ENCODE assay signal across 1 cellular context in the genomic region with DNA sequence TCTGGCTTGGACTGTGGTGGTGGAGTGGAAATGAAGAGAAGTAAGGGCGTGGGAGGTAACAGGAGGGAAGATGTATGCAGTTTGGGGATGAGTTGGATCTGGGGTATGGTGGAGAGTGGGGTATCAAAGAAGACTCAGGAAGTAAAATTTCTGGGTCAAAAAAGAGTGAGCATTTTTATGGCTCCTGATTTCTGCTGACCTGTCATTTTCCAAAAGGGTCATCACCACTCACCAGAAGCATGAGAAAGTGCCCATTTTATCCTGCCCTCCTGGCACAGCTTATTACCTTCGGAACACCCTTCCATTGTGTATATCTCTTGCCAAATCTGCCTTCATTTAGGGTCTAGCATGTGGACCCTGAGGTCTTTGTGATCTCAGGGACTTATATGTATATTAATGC.
TF ChIP-seq lines count a peak whose summit lies in the region.

No MANE protein-coding gene starts in this region.

TF ChIP-seq in HepG2, 621 proteins besides CTCF, POLR2A, EP300 and RAD21:
- TF ChIP-seq, protein P1, sequence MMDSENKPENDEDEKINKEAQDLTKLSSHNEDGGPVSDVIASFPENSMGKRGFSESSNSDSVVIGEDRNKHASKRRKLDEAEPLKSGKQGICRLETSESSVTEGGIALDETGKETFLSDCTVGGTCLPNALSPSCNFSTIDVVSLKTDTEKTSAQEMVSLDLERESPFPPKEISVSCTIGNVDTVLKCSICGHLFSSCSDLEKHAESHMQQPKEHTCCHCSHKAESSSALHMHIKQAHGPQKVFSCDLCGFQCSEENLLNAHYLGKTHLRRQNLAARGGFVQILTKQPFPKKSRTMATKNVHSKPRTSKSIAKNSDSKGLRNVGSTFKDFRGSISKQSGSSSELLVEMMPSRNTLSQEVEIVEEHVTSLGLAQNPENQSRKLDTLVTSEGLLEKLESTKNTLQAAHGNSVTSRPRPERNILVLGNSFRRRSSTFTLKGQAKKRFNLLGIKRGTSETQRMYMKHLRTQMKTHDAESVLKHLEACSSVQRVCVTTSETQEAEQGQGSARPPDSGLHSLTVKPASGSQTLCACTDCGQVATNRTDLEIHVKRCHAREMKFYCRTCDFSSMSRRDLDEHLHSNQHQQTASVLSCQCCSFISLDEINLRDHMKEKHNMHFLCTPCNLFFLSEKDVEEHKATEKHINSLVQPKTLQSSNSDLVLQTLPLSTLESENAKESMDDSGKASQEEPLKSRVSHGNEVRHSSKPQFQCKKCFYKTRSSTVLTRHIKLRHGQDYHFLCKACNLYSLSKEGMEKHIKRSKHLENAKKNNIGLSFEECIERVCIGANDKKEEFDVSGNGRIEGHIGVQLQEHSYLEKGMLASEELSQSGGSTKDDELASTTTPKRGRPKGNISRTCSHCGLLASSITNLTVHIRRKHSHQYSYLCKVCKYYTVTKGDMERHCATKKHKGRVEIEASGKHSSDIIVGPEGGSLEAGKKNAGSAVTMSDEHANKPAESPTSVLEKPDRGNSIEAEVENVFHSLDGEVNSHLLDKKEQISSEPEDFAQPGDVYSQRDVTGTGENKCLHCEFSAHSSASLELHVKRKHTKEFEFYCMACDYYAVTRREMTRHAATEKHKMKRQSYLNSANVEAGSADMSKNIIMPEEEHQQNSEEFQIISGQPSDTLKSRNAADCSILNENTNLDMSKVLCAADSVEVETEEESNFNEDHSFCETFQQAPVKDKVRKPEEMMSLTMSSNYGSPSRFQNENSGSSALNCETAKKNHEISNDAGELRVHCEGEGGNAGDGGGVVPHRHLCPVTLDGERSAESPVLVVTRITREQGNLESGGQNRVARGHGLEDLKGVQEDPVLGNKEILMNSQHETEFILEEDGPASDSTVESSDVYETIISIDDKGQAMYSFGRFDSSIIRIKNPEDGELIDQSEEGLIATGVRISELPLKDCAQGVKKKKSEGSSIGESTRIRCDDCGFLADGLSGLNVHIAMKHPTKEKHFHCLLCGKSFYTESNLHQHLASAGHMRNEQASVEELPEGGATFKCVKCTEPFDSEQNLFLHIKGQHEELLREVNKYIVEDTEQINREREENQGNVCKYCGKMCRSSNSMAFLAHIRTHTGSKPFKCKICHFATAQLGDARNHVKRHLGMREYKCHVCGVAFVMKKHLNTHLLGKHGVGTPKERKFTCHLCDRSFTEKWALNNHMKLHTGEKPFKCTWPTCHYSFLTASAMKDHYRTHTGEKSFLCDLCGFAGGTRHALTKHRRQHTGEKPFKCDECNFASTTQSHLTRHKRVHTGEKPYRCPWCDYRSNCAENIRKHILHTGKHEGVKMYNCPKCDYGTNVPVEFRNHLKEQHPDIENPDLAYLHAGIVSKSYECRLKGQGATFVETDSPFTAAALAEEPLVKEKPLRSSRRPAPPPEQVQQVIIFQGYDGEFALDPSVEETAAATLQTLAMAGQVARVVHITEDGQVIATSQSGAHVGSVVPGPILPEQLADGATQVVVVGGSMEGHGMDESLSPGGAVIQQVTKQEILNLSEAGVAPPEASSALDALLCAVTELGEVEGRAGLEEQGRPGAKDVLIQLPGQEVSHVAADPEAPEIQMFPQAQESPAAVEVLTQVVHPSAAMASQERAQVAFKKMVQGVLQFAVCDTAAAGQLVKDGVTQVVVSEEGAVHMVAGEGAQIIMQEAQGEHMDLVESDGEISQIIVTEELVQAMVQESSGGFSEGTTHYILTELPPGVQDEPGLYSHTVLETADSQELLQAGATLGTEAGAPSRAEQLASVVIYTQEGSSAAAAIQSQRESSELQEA (CRISPR knock-in tag; IDR thresholded peaks at IDR 0.05; ENCODE audit: not compliant biosample characterization): no peak
- TF ChIP-seq MAFF (IDR thresholded peaks at IDR 0.05; ENCODE audit: low read depth, low read length): peak; percentile 98
- peak; percentile 97 to 99 for TF ChIP-seq MAFK (conservative IDR thresholded peaks at IDR 0.05 in 1 of 2, IDR thresholded peaks at IDR 0.05 in 1 of 2; ENCODE audit: low read length in 2 of 2)
